29 cellular contexts compared by ENCODE assay signal in the genomic region with DNA sequence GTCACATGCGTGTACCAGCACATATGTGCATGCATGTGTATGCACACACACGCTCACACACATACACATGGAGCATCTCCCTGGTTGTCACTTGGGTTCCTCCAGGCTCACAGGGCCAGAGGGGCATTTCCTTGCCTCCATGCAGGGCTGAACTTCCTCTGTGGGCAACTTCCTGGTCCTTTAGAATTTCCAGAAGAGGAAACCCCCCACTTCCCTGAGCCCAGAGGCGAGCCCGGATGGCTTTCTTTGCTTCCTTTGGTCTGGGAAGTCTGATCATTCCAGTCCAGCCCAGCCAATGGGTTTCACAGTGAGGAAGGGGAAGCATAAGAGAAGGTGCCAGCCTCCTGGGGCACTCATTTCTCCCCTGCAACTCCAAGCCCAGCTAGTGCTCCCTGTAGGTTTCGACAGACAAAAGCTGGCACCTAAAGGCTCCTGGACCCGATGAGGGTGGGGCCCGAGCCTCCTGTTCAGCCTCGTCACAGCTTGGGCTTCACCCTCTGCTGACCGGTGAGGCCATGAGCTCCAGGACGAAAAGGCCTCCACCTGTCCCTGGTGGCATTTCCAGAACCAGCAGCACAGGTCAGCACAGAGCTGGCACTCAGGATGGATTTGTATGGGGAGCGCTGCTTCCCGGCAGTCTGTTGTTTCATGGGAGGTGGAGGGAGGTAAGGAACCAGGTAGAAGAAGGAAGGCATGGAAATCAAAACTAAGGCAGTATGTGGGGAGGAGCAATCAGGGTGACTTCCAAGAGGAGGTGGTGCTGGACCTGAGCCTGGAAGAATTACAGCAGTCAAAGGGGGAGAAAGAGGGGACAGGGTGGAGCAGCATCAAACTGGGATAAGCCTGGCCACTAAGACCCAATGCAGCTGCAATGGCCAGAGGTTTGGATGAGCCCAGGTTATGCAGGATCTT. TPM values are rescaled to one million over a fixed set of nuclear protein-coding genes. Genes with fewer than 3 reads are reported as not detected.
A peak's percentile ranks its signal among the peaks of the same experiment; 100 is the strongest.
DNase-seq lines count a peak whose midpoint lies in the region; ATAC-seq and TF ChIP-seq lines count a peak whose summit lies in the region.
"Had no signal": no experiment of that assay in that cellular context is flagged by ENCODE, and none has a peak within 500 bp of the region (broad histone marks: within the 10 kb centered on the region; RNA-seq: fewer than 3 reads in every experiment).

No MANE protein-coding gene starts in this region.

- H3K36me3 ChIP-seq in sigmoid colon: no peaks in the 10 kb centered on the region

- no peak for ATAC-seq in activated CD8-positive, alpha-beta memory T cell treated with anti-CD3 and anti-CD28 coated beads, Interleukin-2, amount 10 ng/mL, durations not matched to agents 7 days and 5 days
- ATAC-seq in stimulated activated effector memory CD8-positive, alpha-beta T cell treated with anti-CD3 and anti-CD28 coated beads, Interleukin-12 subunit alpha, Interleukin-12 subunit beta, amount 100 ng/mL, for 72 hours: no peak
- no peak for ATAC-seq in activated T-cell treated with anti-CD3 and anti-CD28 coated beads, Interleukin-2, amount 50 U/mL, for 72 hours (replicated peaks in 1 of 2)
- ATAC-seq: activated CD4-positive, CD25-positive, alpha-beta regulatory T cell treated with anti-CD3 and anti-CD28 coated beads, Interleukin-2, amount 50 U/mL, for 24 hours; natural killer cell had no signal

- H3K9me3 ChIP-seq in sigmoid colon: no peaks in the 10 kb centered on the region

- no peak for TF ChIP-seq EP300 in sigmoid colon (IDR thresholded peaks at IDR 0.05)

- H3K27me3 ChIP-seq in sigmoid colon: no peaks in the 10 kb centered on the region

- peak overlapping the region; percentile 82 for H3K27ac ChIP-seq in RWPE1
- H3K27ac ChIP-seq in sigmoid colon: no peak overlapping the region
- H3K27ac ChIP-seq: SK-N-MC had no signal

- no peaks in the 10 kb centered on the region for H3K36me3 Mint-ChIP-seq in activated CD8-positive, alpha-beta memory T cell treated with anti-CD3 and anti-CD28 coated beads, Interleukin-2, amount 10 ng/mL, durations not matched to agents 7 days and 5 days
- H3K36me3 Mint-ChIP-seq in immature natural killer cell: no peaks in the 10 kb centered on the region
- H3K36me3 Mint-ChIP-seq in stimulated activated effector memory CD8-positive, alpha-beta T cell treated with anti-CD3 and anti-CD28 coated beads, Interleukin-12 subunit alpha, Interleukin-12 subunit beta, amount 100 ng/mL, for 72 hours: no peaks in the 10 kb centered on the region
- H3K36me3 Mint-ChIP-seq in activated T-cell treated with anti-CD3 and anti-CD28 coated beads, Interleukin-2, amount 50 U/mL, for 72 hours (ENCODE audit: insufficient read depth in 2 of 2): no peaks in the 10 kb centered on the region
- peaks cover 6% of the 10 kb centered on the region for H3K36me3 Mint-ChIP-seq in Calu3 (ENCODE audit: insufficient read depth, unreplicated experiment)
- H3K36me3 Mint-ChIP-seq: activated naive CD8-positive, alpha-beta T cell; natural killer cell had no signal

- no TSS peak for BruUV-seq in Calu3 (replicated peaks; lab: Mats Ljungman, UMichigan)

- H3K9me3 Mint-ChIP-seq in activated CD8-positive, alpha-beta memory T cell treated with anti-CD3 and anti-CD28 coated beads, Interleukin-2, amount 10 ng/mL, durations not matched to agents 7 days and 5 days (ENCODE audit: low read depth): no peaks in the 10 kb centered on the region
- H3K9me3 Mint-ChIP-seq in immature natural killer cell (no peaks in the 10 kb centered on the region), Calu3 (ENCODE audit: low read depth, unreplicated experiment) (no peaks in the 10 kb centered on the region)
- H3K9me3 Mint-ChIP-seq in stimulated activated effector memory CD8-positive, alpha-beta T cell treated with anti-CD3 and anti-CD28 coated beads, Interleukin-12 subunit alpha, Interleukin-12 subunit beta, amount 100 ng/mL, for 72 hours: no peaks in the 10 kb centered on the region
- H3K9me3 Mint-ChIP-seq in activated T-cell treated with anti-CD3 and anti-CD28 coated beads, Interleukin-2, amount 50 U/mL, for 72 hours: no peaks in the 10 kb centered on the region
- H3K9me3 Mint-ChIP-seq: natural killer cell; T-helper 1 cell treated with Interleukin-12 subunit alpha and Interleukin-12 subunit beta and Interleukin-4 antibody, amounts not matched to agents 30 μg/mL and 1 μg/mL, for 36 hours had no signal

- 89 to 94% methylated on average over 12 of the region's 12 CpGs for WGBS in sigmoid colon, 2 donors

- H3K4me3 ChIP-seq in sigmoid colon: no peak overlapping the region
- H3K4me3 ChIP-seq: SK-N-MC had no signal

- TF ChIP-seq POLR2A in sigmoid colon (IDR thresholded peaks at IDR 0.05): no peak

- H3K4me1 ChIP-seq in sigmoid colon: peaks cover 0 to 10% (median 3%) of the 10 kb centered on the region in 4 donors

- POLR2A ChIA-PET in RWPE1 (lab: Yijun Ruan, JAX; ENCODE audit: low non-redundant PET): interaction anchor here (0.6 to 0.7 kb wide), 3 partner anchors 10 to 1364 kb away, joined by 3 read pairs; no protein-coding TSS in a partner anchor

- TF ChIP-seq CTCF in RWPE1 (conservative IDR thresholded peaks at IDR 0.05; ENCODE audit: low read depth) (no peak), Calu3 (IDR thresholded peaks at IDR 0.05; ENCODE audit: unreplicated experiment) (no peak), sigmoid colon (IDR thresholded peaks at IDR 0.05) (no peak)

- no peak overlapping the region for H3K27ac Mint-ChIP-seq in activated CD8-positive, alpha-beta memory T cell treated with anti-CD3 and anti-CD28 coated beads, Interleukin-2, amount 10 ng/mL, durations not matched to agents 7 days and 5 days
- H3K27ac Mint-ChIP-seq in immature natural killer cell (peak overlapping the region in 1 of 6 donors; percentile 26), Calu3 (ENCODE audit: unreplicated experiment) (no peak overlapping the region)
- H3K27ac Mint-ChIP-seq in stimulated activated effector memory CD8-positive, alpha-beta T cell treated with anti-CD3 and anti-CD28 coated beads, Interleukin-12 subunit alpha, Interleukin-12 subunit beta, amount 100 ng/mL, for 72 hours: peak overlapping the region; percentile 55
- H3K27ac Mint-ChIP-seq in activated T-cell treated with anti-CD3 and anti-CD28 coated beads, Interleukin-2, amount 50 U/mL, for 72 hours: no peak overlapping the region
- H3K27ac Mint-ChIP-seq: activated CD8-positive, alpha-beta T cell treated with anti-CD3 and anti-CD28 coated beads, Interleukin-2, amount 10 ng/mL, durations not matched to agents 7 days and 5 days; activated naive CD8-positive, alpha-beta T cell; T-helper 1 cell treated with Interleukin-12 subunit alpha and Interleukin-12 subunit beta and Interleukin-4 antibody, amounts not matched to agents 30 μg/mL and 1 μg/mL, for 36 hours had no signal

- H3K4me3 Mint-ChIP-seq in activated CD8-positive, alpha-beta memory T cell treated with anti-CD3 and anti-CD28 coated beads, Interleukin-2, amount 10 ng/mL, durations not matched to agents 7 days and 5 days: no peak overlapping the region
- peak overlapping the region in 4 of 5 donors; percentile 5 to 55 (median 41) for H3K4me3 Mint-ChIP-seq in immature natural killer cell
- H3K4me3 Mint-ChIP-seq in stimulated activated effector memory CD8-positive, alpha-beta T cell treated with anti-CD3 and anti-CD28 coated beads, Interleukin-12 subunit alpha, Interleukin-12 subunit beta, amount 100 ng/mL, for 72 hours: no peak overlapping the region
- no peak overlapping the region for H3K4me3 Mint-ChIP-seq in activated T-cell treated with anti-CD3 and anti-CD28 coated beads, Interleukin-2, amount 50 U/mL, for 72 hours
- H3K4me3 Mint-ChIP-seq in Calu3 (ENCODE audit: low read depth, unreplicated experiment): no peak overlapping the region
- H3K4me3 Mint-ChIP-seq: activated CD8-positive, alpha-beta T cell treated with anti-CD3 and anti-CD28 coated beads, Interleukin-2, amount 10 ng/mL, durations not matched to agents 7 days and 5 days; activated naive CD8-positive, alpha-beta T cell; natural killer cell; T-helper 1 cell treated with Interleukin-12 subunit alpha and Interleukin-12 subunit beta and Interleukin-4 antibody, amounts not matched to agents 30 μg/mL and 1 μg/mL, for 36 hours had no signal

- CTCF ChIA-PET in activated CD8-positive, alpha-beta memory T cell treated with anti-CD3 and anti-CD28 coated beads, Interleukin-2, amount 10 ng/mL, durations not matched to agents 7 days and 5 days (lab: Charles Lee): interaction anchor here (1.1 kb wide), 1 partner anchor 141 kb away, joined by 8 read pairs; no protein-coding TSS in a partner anchor
- CTCF ChIA-PET in RWPE1 (lab: Yijun Ruan, JAX) (interaction anchor here (0.6 to 2.4 kb wide), 7 partner anchors 9 to 152 kb away, joined by 3 to 13 read pairs (median 3); no protein-coding TSS in a partner anchor), Calu3 (lab: Charles Lee) (no interaction called here)

- peaks cover 27% of the 10 kb centered on the region for H3K27me3 Mint-ChIP-seq in activated CD8-positive, alpha-beta memory T cell treated with anti-CD3 and anti-CD28 coated beads, Interleukin-2, amount 10 ng/mL, durations not matched to agents 7 days and 5 days
- peaks cover 1 to 5% (median 3%) of the 10 kb centered on the region in 3 donors for H3K27me3 Mint-ChIP-seq in immature natural killer cell (ENCODE audit: low read depth in 3 of 3)
- H3K27me3 Mint-ChIP-seq in activated T-cell treated with anti-CD3 and anti-CD28 coated beads, Interleukin-2, amount 50 U/mL, for 72 hours (ENCODE audit: low read depth): no peaks in the 10 kb centered on the region
- H3K27me3 Mint-ChIP-seq in Calu3 (ENCODE audit: unreplicated experiment): no peaks in the 10 kb centered on the region

- DNase-seq in activated CD8-positive, alpha-beta memory T cell treated with anti-CD3 and anti-CD28 coated beads for 24 hours: peak; percentile 47
- no peak for DNase-seq in activated CD8-positive, alpha-beta memory T cell treated with anti-CD3 and anti-CD28 coated beads, Interleukin-2, amount 10 ng/mL, durations not matched to agents 7 days and 5 days
- DNase-seq in RWPE1 (ENCODE audit: low spot score) (no peak), immature natural killer cell (no peak), Calu3 (no peak), sigmoid colon (no peak)
- no peak for DNase-seq in stimulated activated effector memory CD8-positive, alpha-beta T cell treated with anti-CD3 and anti-CD28 coated beads, Interleukin-12 subunit alpha, Interleukin-12 subunit beta, amount 100 ng/mL, for 72 hours (ENCODE audit: low spot score in 2 of 2)
- DNase-seq in activated T-cell treated with anti-CD3 and anti-CD28 coated beads, Interleukin-2, amount 50 U/mL, for 72 hours: no peak
- DNase-seq: activated T-cell treated with anti-CD3 and anti-CD28 coated beads for 4 hours; aorta; effector CD4-positive, alpha-beta T cell; glutamatergic neuron; GOT3; KBM-7; natural killer cell; NCI-H1105; NCI-H187 treated with DMSO at 0.1 percent for 48 hours; NCI-H2171 treated with DMSO at 0.1 percent for 48 hours; NCI-H510A; stimulated activated naive CD4-positive, alpha-beta T cell treated with Interleukin-2 at 50 U/mL for 16 hours had no signal

- intact Hi-C loops in Calu3 (cut with micrococcal nuclease; ENCODE audit: unreplicated experiment) (loop anchor here (5.0 kb wide), 2 partner anchors 53 to 273 kb away; no protein-coding TSS in a partner anchor), sigmoid colon (cut with DNase I) (no loop called here)

- peaks cover 19% of the 10 kb centered on the region for H3K4me1 Mint-ChIP-seq in activated CD8-positive, alpha-beta memory T cell treated with anti-CD3 and anti-CD28 coated beads, Interleukin-2, amount 10 ng/mL, durations not matched to agents 7 days and 5 days
- H3K4me1 Mint-ChIP-seq in immature natural killer cell (peaks cover 12 to 33% of the 10 kb centered on the region in 2 donors), Calu3 (ENCODE audit: low read depth, unreplicated experiment) (no peaks in the 10 kb centered on the region)
- peaks cover 19% of the 10 kb centered on the region for H3K4me1 Mint-ChIP-seq in stimulated activated effector memory CD8-positive, alpha-beta T cell treated with anti-CD3 and anti-CD28 coated beads, Interleukin-12 subunit alpha, Interleukin-12 subunit beta, amount 100 ng/mL, for 72 hours
- H3K4me1 Mint-ChIP-seq in activated T-cell treated with anti-CD3 and anti-CD28 coated beads, Interleukin-2, amount 50 U/mL, for 72 hours (ENCODE audit: low read depth): peaks cover 7% of the 10 kb centered on the region

RNA-seq across cellular contexts. Expression of gene BTBD16, which starts 23.7 kb away (rescaled TPM):
- total RNA-seq in activated CD8-positive, alpha-beta memory T cell treated with anti-CD3 and anti-CD28 coated beads, Interleukin-2, amount 10 ng/mL, durations not matched to agents 7 days and 5 days: not detected
- polyA plus RNA-seq in immature natural killer cell: not detected
- total RNA-seq in activated T-cell treated with anti-CD3 and anti-CD28 coated beads, Interleukin-2, amount 50 U/mL, for 72 hours: not detected
- 0.35 TPM in 1 of 2 replicates, not detected in the other for total RNA-seq in Calu3 (2022)
- under 1 TPM in 2 of 4 donors, not detected in 2; 0.54 to 0.55 TPM for total RNA-seq in sigmoid colon
- under 1 TPM in 1 of 3 donors, not detected in 2; 0.12 TPM for polyA plus RNA-seq in sigmoid colon
- total RNA-seq: A172; activated CD8-positive, alpha-beta T cell treated with anti-CD3 and anti-CD28 coated beads, Interleukin-2, amount 10 ng/mL, durations not matched to agents 7 days and 5 days; mononuclear cell; natural killer cell; skeletal muscle tissue; temporal lobe had no signal

Comparison
In these comparisons a context has a peak if more than half of its experiments do, and no peak if none do; other contexts are left out.
1. H3K4me3 Mint-ChIP-seq: peak in immature natural killer cell (4 of 5); none in activated CD8-positive, alpha-beta memory T cell treated with anti-CD3 and anti-CD28 coated beads, Interleukin-2, amount 10 ng/mL, durations not matched to agents 7 days and 5 days (single experiment), stimulated activated effector memory CD8-positive, alpha-beta T cell treated with anti-CD3 and anti-CD28 coated beads, Interleukin-12 subunit alpha, Interleukin-12 subunit beta, amount 100 ng/mL, for 72 hours (single experiment), activated T-cell treated with anti-CD3 and anti-CD28 coated beads, Interleukin-2, amount 50 U/mL, for 72 hours (0 of 2) and Calu3 (single experiment).